Comparison of ENCODE assay signal across 1 cellular context in the genomic region with DNA sequence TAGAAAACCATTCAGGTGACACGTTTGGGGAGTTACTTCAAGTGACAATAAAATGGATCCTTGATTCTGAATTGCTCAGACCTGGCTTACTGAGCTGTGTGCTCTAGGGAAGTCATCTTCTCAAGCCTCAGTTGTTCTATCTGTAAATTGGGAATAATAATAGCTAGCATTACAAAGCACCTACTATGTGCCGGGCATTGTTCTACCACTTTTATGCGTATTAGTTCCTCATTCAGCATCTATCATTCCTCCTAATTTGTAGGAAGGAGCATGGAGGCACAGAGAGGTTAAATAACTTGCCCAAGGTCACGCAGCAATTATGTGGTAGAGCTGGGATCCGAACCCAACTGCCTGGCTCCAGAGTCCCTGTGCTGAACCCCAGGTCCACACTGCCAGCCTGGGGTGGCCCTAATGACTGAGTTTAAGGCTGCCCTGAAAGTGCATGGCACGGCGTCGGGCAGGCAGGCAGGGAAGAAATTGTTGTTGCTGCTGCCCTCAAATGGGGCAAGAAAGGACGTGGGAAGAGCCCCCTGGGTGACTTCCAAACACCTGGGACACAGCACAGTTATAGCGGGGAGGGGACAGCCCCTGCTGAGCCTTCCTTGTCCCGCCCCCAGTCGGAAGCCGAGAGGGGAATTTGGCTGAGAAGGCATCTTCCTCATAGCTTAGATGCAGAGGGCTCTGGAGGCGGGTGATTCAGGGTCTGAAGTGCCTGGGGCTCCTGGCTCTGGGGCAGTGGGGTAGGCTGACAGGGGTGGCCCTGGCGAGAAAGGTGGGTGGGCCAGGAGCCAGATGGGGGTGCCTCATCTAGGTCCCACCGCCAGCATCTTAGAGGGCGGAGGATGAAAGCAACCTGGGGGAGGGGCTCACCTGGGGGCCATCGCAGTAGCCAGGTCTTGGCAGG.
TF ChIP-seq lines count a peak whose summit lies in the region.

No MANE protein-coding gene starts in this region.

TF ChIP-seq in WTC11, 78 proteins besides CTCF, POLR2A, EP300 and RAD21 (continued from another document):
- TF ChIP-seq, protein P1, sequence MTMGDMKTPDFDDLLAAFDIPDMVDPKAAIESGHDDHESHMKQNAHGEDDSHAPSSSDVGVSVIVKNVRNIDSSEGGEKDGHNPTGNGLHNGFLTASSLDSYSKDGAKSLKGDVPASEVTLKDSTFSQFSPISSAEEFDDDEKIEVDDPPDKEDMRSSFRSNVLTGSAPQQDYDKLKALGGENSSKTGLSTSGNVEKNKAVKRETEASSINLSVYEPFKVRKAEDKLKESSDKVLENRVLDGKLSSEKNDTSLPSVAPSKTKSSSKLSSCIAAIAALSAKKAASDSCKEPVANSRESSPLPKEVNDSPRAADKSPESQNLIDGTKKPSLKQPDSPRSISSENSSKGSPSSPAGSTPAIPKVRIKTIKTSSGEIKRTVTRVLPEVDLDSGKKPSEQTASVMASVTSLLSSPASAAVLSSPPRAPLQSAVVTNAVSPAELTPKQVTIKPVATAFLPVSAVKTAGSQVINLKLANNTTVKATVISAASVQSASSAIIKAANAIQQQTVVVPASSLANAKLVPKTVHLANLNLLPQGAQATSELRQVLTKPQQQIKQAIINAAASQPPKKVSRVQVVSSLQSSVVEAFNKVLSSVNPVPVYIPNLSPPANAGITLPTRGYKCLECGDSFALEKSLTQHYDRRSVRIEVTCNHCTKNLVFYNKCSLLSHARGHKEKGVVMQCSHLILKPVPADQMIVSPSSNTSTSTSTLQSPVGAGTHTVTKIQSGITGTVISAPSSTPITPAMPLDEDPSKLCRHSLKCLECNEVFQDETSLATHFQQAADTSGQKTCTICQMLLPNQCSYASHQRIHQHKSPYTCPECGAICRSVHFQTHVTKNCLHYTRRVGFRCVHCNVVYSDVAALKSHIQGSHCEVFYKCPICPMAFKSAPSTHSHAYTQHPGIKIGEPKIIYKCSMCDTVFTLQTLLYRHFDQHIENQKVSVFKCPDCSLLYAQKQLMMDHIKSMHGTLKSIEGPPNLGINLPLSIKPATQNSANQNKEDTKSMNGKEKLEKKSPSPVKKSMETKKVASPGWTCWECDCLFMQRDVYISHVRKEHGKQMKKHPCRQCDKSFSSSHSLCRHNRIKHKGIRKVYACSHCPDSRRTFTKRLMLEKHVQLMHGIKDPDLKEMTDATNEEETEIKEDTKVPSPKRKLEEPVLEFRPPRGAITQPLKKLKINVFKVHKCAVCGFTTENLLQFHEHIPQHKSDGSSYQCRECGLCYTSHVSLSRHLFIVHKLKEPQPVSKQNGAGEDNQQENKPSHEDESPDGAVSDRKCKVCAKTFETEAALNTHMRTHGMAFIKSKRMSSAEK (CRISPR knock-in tag; IDR thresholded peaks at IDR 0.05; ENCODE audit: borderline replicate concordance), result no peak
- TF ChIP-seq MYBL2 (CRISPR knock-in tag; IDR thresholded peaks at IDR 0.05) (no peak), JAZF1 (CRISPR knock-in tag; IDR thresholded peaks at IDR 0.05) (no peak), TCF7 (CRISPR knock-in tag; IDR thresholded peaks at IDR 0.05; ENCODE audit: low read depth) (no peak), JUN (CRISPR knock-in tag; IDR thresholded peaks at IDR 0.05) (no peak), TEAD1 (CRISPR knock-in tag; IDR thresholded peaks at IDR 0.05) (no peak)
- TF ChIP-seq, protein P2, sequence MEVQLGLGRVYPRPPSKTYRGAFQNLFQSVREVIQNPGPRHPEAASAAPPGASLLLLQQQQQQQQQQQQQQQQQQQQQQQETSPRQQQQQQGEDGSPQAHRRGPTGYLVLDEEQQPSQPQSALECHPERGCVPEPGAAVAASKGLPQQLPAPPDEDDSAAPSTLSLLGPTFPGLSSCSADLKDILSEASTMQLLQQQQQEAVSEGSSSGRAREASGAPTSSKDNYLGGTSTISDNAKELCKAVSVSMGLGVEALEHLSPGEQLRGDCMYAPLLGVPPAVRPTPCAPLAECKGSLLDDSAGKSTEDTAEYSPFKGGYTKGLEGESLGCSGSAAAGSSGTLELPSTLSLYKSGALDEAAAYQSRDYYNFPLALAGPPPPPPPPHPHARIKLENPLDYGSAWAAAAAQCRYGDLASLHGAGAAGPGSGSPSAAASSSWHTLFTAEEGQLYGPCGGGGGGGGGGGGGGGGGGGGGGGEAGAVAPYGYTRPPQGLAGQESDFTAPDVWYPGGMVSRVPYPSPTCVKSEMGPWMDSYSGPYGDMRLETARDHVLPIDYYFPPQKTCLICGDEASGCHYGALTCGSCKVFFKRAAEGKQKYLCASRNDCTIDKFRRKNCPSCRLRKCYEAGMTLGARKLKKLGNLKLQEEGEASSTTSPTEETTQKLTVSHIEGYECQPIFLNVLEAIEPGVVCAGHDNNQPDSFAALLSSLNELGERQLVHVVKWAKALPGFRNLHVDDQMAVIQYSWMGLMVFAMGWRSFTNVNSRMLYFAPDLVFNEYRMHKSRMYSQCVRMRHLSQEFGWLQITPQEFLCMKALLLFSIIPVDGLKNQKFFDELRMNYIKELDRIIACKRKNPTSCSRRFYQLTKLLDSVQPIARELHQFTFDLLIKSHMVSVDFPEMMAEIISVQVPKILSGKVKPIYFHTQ (CRISPR knock-in tag; IDR thresholded peaks at IDR 0.05), result no peak
- TF ChIP-seq, protein P3, sequence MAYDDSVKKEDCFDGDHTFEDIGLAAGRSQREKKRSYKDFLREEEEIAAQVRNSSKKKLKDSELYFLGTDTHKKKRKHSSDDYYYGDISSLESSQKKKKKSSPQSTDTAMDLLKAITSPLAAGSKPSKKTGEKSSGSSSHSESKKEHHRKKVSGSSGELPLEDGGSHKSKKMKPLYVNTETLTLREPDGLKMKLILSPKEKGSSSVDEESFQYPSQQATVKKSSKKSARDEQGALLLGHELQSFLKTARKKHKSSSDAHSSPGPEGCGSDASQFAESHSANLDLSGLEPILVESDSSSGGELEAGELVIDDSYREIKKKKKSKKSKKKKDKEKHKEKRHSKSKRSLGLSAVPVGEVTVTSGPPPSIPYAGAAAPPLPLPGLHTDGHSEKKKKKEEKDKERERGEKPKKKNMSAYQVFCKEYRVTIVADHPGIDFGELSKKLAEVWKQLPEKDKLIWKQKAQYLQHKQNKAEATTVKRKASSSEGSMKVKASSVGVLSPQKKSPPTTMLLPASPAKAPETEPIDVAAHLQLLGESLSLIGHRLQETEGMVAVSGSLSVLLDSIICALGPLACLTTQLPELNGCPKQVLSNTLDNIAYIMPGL (CRISPR knock-in tag; IDR thresholded peaks at IDR 0.05), result no peak
TF ChIP-seq in WTC11: peak in this region for 0.
